8 cellular contexts compared by ENCODE assay signal in genomic region chr2:190678444-190679162, GRCh38. TPM values are rescaled to one million over a fixed set of nuclear protein-coding genes. Genes with fewer than 3 reads are reported as not detected.
A peak's percentile ranks its signal among the peaks of the same experiment; 100 is the strongest.
DNase-seq lines count a peak whose midpoint lies in the region; ATAC-seq and TF ChIP-seq lines count a peak whose summit lies in the region.

No MANE protein-coding gene starts in this region.

- H3K4me3 Mint-ChIP-seq in activated CD4-positive, alpha-beta T cell treated with anti-CD3 and anti-CD28 coated beads, Interleukin-2, amount 10 ng/mL, durations not matched to agents 24 days and 14 days: peak overlapping the region; percentile 76

- H3K9me3 ChIP-seq in gastroesophageal sphincter: no peaks in the 10 kb centered on the region

- H3K4me3 ChIP-seq in gastroesophageal sphincter: no peak overlapping the region

- no peak for TF ChIP-seq POLR2A in gastroesophageal sphincter (IDR thresholded peaks at IDR 0.05)

- H3K4me1 Mint-ChIP-seq in activated CD4-positive, alpha-beta T cell treated with anti-CD3 and anti-CD28 coated beads, Interleukin-2, amount 10 ng/mL, durations not matched to agents 24 days and 14 days: peaks cover 60% of the 10 kb centered on the region

- peaks cover 0 to 20% of the 10 kb centered on the region in 2 donors for H3K36me3 ChIP-seq in gastroesophageal sphincter

- TF ChIP-seq CTCF in gastroesophageal sphincter (IDR thresholded peaks at IDR 0.05): no peak

- no peaks in the 10 kb centered on the region for H3K27me3 ChIP-seq in gastroesophageal sphincter

- ATAC-seq in GM18873 (IDR thresholded peaks at IDR 0.05; ENCODE audit: low FRiP score, unreplicated experiment) (peak; percentile 75), HG02840 (IDR thresholded peaks at IDR 0.05; ENCODE audit: low FRiP score, unreplicated experiment) (peak; percentile 70), gastroesophageal sphincter (no peak)

- peak overlapping the region; percentile 91 for H3K27ac Mint-ChIP-seq in activated CD4-positive, alpha-beta T cell treated with anti-CD3 and anti-CD28 coated beads, Interleukin-2, amount 10 ng/mL, durations not matched to agents 24 days and 14 days

- intact Hi-C loops in activated CD4-positive, alpha-beta T cell treated with anti-CD3 and anti-CD28 coated beads, Interleukin-2, amount 10 ng/mL, durations not matched to agents 24 days and 14 days (cut with micrococcal nuclease): loop anchor here (1.0 to 10.0 kb wide), 10 partner anchors 17 to 436 kb away; partner anchors contain the start of genes GLS, NAB1 and NEMP2

- H3K27me3 Mint-ChIP-seq in activated CD4-positive, alpha-beta T cell treated with anti-CD3 and anti-CD28 coated beads, Interleukin-2, amount 10 ng/mL, durations not matched to agents 24 days and 14 days: no peaks in the 10 kb centered on the region

- H3K27ac ChIP-seq in gastroesophageal sphincter: no peak overlapping the region

- peaks cover 39% of the 10 kb centered on the region for H3K36me3 Mint-ChIP-seq in activated CD4-positive, alpha-beta T cell treated with anti-CD3 and anti-CD28 coated beads, Interleukin-2, amount 10 ng/mL, durations not matched to agents 24 days and 14 days (ENCODE audit: low read depth)

- 54 to 65% methylated on average over 3 to 6 of the region's 6 CpGs for WGBS in gastroesophageal sphincter (ENCODE audit: low coverage in 1 of 2), 2 donors

- peaks cover 0 to 25% (median 0%) of the 10 kb centered on the region in 3 donors for H3K4me1 ChIP-seq in gastroesophageal sphincter

- DNase-seq in activated CD4-positive, alpha-beta T cell treated with anti-CD3 and anti-CD28 coated beads, Interleukin-2, amount 10 ng/mL, durations not matched to agents 24 days and 14 days: peak; percentile 69
- peak; percentile 17 for DNase-seq in iPS-NIHi7 (ENCODE audit: extremely low spot score)
- DNase-seq in SKM-1 treated with dmso at 0.1 percent for 144 hours (lab: John Stamatoyannopoulos, UW; ENCODE audit: unreplicated experiment): no peak
- no peak for DNase-seq in NCI-H526 (lab: John Stamatoyannopoulos, UW)
- DNase-seq in AG08395 (ENCODE audit: low spot score): no peak

- H3K9me3 Mint-ChIP-seq in activated CD4-positive, alpha-beta T cell treated with anti-CD3 and anti-CD28 coated beads, Interleukin-2, amount 10 ng/mL, durations not matched to agents 24 days and 14 days: no peaks in the 10 kb centered on the region

- no peak for TF ChIP-seq EP300 in gastroesophageal sphincter (IDR thresholded peaks at IDR 0.05)

RNA-seq across cellular contexts. Expression of gene NAB1, which starts 29.7 kb away (rescaled TPM):
- total RNA-seq in activated CD4-positive, alpha-beta T cell treated with anti-CD3 and anti-CD28 coated beads, Interleukin-2, amount 10 ng/mL, durations not matched to agents 24 days and 14 days: 34.1 and 37.4 TPM in 2 replicates
- 10 to 100 TPM; 50.9 to 98.5 (median 73.8) TPM for total RNA-seq in gastroesophageal sphincter

Comparison
In these comparisons a context has a peak if more than half of its experiments do, and no peak if none do; other contexts are left out.
1. DNase-seq: peak in activated CD4-positive, alpha-beta T cell treated with anti-CD3 and anti-CD28 coated beads, Interleukin-2, amount 10 ng/mL, durations not matched to agents 24 days and 14 days (single experiment) and iPS-NIHi7 (single experiment); none in SKM-1 treated with dmso at 0.1 percent for 144 hours (single experiment), NCI-H526 (0 of 2) and AG08395 (single experiment).